26 cellular contexts compared by ENCODE assay signal in genomic region chr1:4596486-4596885, GRCh38. TPM values are rescaled to one million over a fixed set of nuclear protein-coding genes. Genes with fewer than 3 reads are reported as not detected.
"Had no signal": no experiment of that assay in that cellular context is flagged by ENCODE, and none has a peak within 500 bp of the region (broad histone marks: within the 10 kb centered on the region; RNA-seq: fewer than 3 reads in every experiment).

No MANE protein-coding gene starts in this region.

- H3K4me1 ChIP-seq: gastrocnemius medialis, left lung, parathyroid adenoma, prostate gland, right atrium auricular region, spleen, suprapubic skin, transverse colon, vagina had no signal

- H3K27ac ChIP-seq: epithelial cell of prostate, gastrocnemius medialis, left lung, neutrophil, parathyroid adenoma, prostate gland, right atrium auricular region, skin epidermis, spleen, suprapubic skin, transverse colon, vagina had no signal

- H3K9me3 ChIP-seq: gastrocnemius medialis, left lung, neutrophil, prostate gland, right atrium auricular region, suprapubic skin, transverse colon, vagina had no signal

- H3K27me3 ChIP-seq: neutrophil, right atrium auricular region, transverse colon, vagina had no signal

- ATAC-seq: esophagus mucosa; gastrocnemius medialis; left cardiac atrium; left lung; natural killer cell; stimulated activated naive B cell treated with anti-CD40 and anti-IgM and Interleukin-4, amounts not matched to agents 10 μg/mL and 1 μg/mL and 100 μg/mL, for 72 hours had no signal

- H3K9ac ChIP-seq: parathyroid adenoma had no signal

- H3K36me3 ChIP-seq: gastrocnemius medialis, left lung, neutrophil, prostate gland, right atrium auricular region, spleen, suprapubic skin, transverse colon, vagina had no signal

- DNase-seq: cerebellar nuclear complex; cortex of kidney; effector CD4-positive, alpha-beta T cell; foreskin fibroblast; gastrocnemius medialis; kidney; left cardiac atrium; left lung; mesenchymal stem cell; natural killer cell; spleen; stimulated activated CD4-positive, alpha-beta T cell treated with anti-CD3 and anti-CD28 coated beads, Interleukin-15, amount 100 ng/mL, for 24 hours; stimulated activated CD4-positive, alpha-beta T cell treated with anti-CD3 and anti-CD28 coated beads, Interleukin-2, amount 100 ng/mL, for 48 hours; stimulated activated naive B cell treated with anti-CD40 and anti-IgM and Interleukin-4, amounts not matched to agents 10 μg/mL and 1 μg/mL and 100 μg/mL, for 72 hours; transverse colon had no signal

- H3K4me3 ChIP-seq: gastrocnemius medialis, left lung, prostate gland, right atrium auricular region, skin epidermis, spleen, suprapubic skin, transverse colon, vagina had no signal

RNA-seq across cellular contexts. Expression of gene AJAP1, which starts 57.9 kb away (rescaled TPM):
- total RNA-seq: lung microvascular endothelial cell, myocyte, natural killer cell had no signal
